23 cellular contexts compared by ENCODE assay signal in the genomic region with DNA sequence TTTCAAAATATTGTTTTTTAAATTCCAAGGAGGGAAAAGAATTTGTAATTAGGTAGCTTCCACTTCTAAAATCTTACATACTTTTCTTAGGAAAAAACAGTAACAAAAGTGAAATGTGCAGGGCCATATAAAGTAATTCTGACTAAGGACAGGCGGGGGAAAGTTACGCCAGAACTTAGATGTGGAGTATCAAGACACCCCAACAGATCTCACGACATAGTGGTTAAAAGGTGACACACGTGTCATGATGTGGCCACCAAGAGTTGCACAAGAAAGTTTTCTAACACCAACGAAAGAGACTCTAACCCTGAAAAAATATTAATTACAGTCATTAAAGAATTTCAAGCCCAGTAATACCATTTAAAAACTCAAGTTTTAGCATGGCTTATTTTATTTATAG.
"Had no signal": no experiment of that assay in that cellular context is flagged by ENCODE, and none has a peak within 500 bp of the region (broad histone marks: within the 10 kb centered on the region; RNA-seq: fewer than 3 reads in every experiment).

No MANE protein-coding gene starts in this region.

- H3K27me3 ChIP-seq: hepatocyte, right atrium auricular region, stomach, testis, thyroid gland, transverse colon, upper lobe of left lung, vagina had no signal

- H3K9ac ChIP-seq: parathyroid adenoma had no signal

- H2AFZ ChIP-seq: hepatocyte, parathyroid adenoma had no signal

- DNase-seq: islet precursor cell; left ventricle myocardium inferior; mesendoderm; naive B cell; occipital lobe; stimulated activated CD4-positive, alpha-beta T cell treated with anti-CD3 and anti-CD28 coated beads, Interleukin-12 subunit alpha, Interleukin-12 subunit beta, amount 100 ng/mL, for 4 hours; stimulated activated CD4-positive, alpha-beta T cell treated with anti-CD3 and anti-CD28 coated beads, Interleukin-15, amount 100 ng/mL, for 24 hours; stimulated activated CD4-positive, alpha-beta T cell treated with anti-CD3 and anti-CD28 coated beads, Interleukin-2, amount 100 ng/mL, for 24 hours; stimulated activated CD4-positive, alpha-beta T cell treated with anti-CD3 and anti-CD28 coated beads, Interleukin-4, amount 100 ng/mL, for 1 hour; stimulated activated naive B cell treated with anti-CD40 and anti-IgM and Interleukin-4, amounts not matched to agents 10 μg/mL and 1 μg/mL and 100 μg/mL, for 72 hours; stimulated activated naive CD8-positive, alpha-beta T cell treated with anti-CD3 and anti-CD28 coated beads, Interleukin-15, Interleukin-2, amounts not matched to agents 100 U/mL and 50 U/mL, for 24 hours; stomach; testis; thyroid gland; transverse colon; upper lobe of left lung had no signal

- H3K4me3 ChIP-seq: hepatocyte, left ventricle myocardium inferior, lung, right atrium auricular region, skin epidermis, stomach, testis, thyroid gland, transverse colon, upper lobe of left lung, vagina had no signal

- H3K27ac ChIP-seq: hepatocyte, left ventricle myocardium inferior, parathyroid adenoma, right atrium auricular region, skin epidermis, stomach, testis, thyroid gland, transverse colon, upper lobe of left lung, vagina had no signal

- H3K9me3 ChIP-seq: left ventricle myocardium inferior, right atrium auricular region, stomach, testis, thyroid gland, transverse colon, upper lobe of left lung, vagina had no signal

- ATAC-seq: sciatic nerve; stimulated activated naive B cell treated with anti-CD40 and anti-IgM and Interleukin-4, amounts not matched to agents 10 μg/mL and 1 μg/mL and 100 μg/mL, for 72 hours; stimulated activated naive CD8-positive, alpha-beta T cell treated with anti-CD3 and anti-CD28 coated beads, Interleukin-15, Interleukin-2, amounts not matched to agents 100 U/mL and 50 U/mL, for 24 hours had no signal

- H3K4me2 ChIP-seq: hepatocyte had no signal

- H3K4me1 ChIP-seq: parathyroid adenoma, right atrium auricular region, testis, thyroid gland, transverse colon, vagina had no signal
